In the genomic region with DNA sequence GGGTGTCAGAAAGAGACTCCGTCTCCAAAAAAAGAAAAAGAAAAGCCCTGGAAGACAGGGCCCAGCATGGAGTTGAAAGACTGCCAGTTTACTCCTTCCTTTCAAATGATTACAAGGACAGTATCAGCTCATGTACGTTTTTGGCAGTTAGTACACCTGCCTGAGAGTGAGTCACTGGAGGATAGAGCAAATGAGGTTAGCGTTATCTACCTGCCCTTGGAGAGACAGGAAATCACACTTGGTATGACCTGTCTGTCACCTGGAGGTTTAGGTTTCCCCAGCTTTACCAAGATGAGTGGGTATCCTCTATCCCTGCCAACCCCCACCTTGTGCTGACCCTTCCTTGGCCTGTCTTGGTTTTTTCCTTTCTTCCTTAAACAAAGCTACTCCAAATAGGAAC, we compare ENCODE assay signal across 8 cellular contexts.
DNase-seq lines count a peak whose midpoint lies in the region; ATAC-seq and TF ChIP-seq lines count a peak whose summit lies in the region.

No MANE protein-coding gene starts in this region.

- H3K27me3 ChIP-seq in RWPE2 (ENCODE audit: insufficient read depth, poor library complexity, severe bottlenecking) (no peaks in the 10 kb centered on the region), hepatocyte (no peaks in the 10 kb centered on the region)

- peak; percentile 16 to 39 for DNase-seq in activated CD4-positive, alpha-beta T cell treated with anti-CD3 and anti-CD28 coated beads for 4 hours
- DNase-seq in activated CD4-positive, alpha-beta T cell treated with anti-CD3 and anti-CD28 coated beads, Interleukin-2, amount 50 U/mL, for 1 hour = no peak
- DNase-seq in RWPE2 (ENCODE audit: low spot score) = no peak
- peak; percentile 45 for DNase-seq in hepatocyte (ENCODE audit: low spot score)
- DNase-seq in stimulated activated naive CD8-positive, alpha-beta T cell treated with anti-CD3 and anti-CD28 coated beads, Interleukin-15, Interleukin-2, amounts not matched to agents 100 U/mL and 50 U/mL, for 24 hours = no peak
- no peak for DNase-seq in cerebellar nuclear complex (lab: John Stamatoyannopoulos, UW)
- no peak for DNase-seq in SIG-M5 (lab: John Stamatoyannopoulos, UW)
- no peak for DNase-seq in stimulated activated CD4-positive, alpha-beta T cell treated with anti-CD3 and anti-CD28 coated beads, Interleukin-1b, Interleukin-23, amount 100 ng/mL, for 48 hours

- H3K9me3 ChIP-seq in RWPE2 (ENCODE audit: severe bottlenecking) (no peaks in the 10 kb centered on the region), hepatocyte (ENCODE audit: low read depth) (no peaks in the 10 kb centered on the region)

- H3K4me1 ChIP-seq in RWPE2 (ENCODE audit: insufficient read depth, poor library complexity, severe bottlenecking) (peaks cover 76% of the 10 kb centered on the region), hepatocyte (ENCODE audit: insufficient read depth) (peaks cover 44% of the 10 kb centered on the region)

- H3K4me3 ChIP-seq in RWPE2 (ENCODE audit: severe bottlenecking) (no peak overlapping the region), hepatocyte (no peak overlapping the region)

- no peaks in the 10 kb centered on the region for H3K9me2 ChIP-seq in hepatocyte (replicated peaks; ENCODE audit: insufficient read depth)

- WGBS in hepatocyte (ENCODE audit: low lambda C conversion rate, missing lambda C conversion rate) = 53% methylated on average over 3 of the region's 3 CpGs

- peaks cover 6% of the 10 kb centered on the region for H3K36me3 ChIP-seq in RWPE2 (ENCODE audit: low read depth)
- H3K36me3 ChIP-seq in hepatocyte (replicated peaks; ENCODE audit: insufficient read depth, low read depth) = no peaks in the 10 kb centered on the region

- peaks cover 64% of the 10 kb centered on the region for H3K79me2 ChIP-seq in hepatocyte

- H3K27ac ChIP-seq in RWPE2 (ENCODE audit: poor library complexity, severe bottlenecking) (peak overlapping the region; percentile 91), hepatocyte (peak overlapping the region; percentile 38)

- peak overlapping the region; percentile 14 for H3K4me2 ChIP-seq in hepatocyte

- no peak overlapping the region for H2AFZ ChIP-seq in hepatocyte

- peak; percentile 47 for ATAC-seq in RWPE2 (ENCODE audit: low read depth)
- ATAC-seq in stimulated activated naive CD8-positive, alpha-beta T cell treated with anti-CD3 and anti-CD28 coated beads, Interleukin-15, Interleukin-2, amounts not matched to agents 100 U/mL and 50 U/mL, for 24 hours = peak; percentile 35

- peaks cover 4% of the 10 kb centered on the region for H4K20me1 ChIP-seq in hepatocyte (ENCODE audit: insufficient read depth, poor library complexity, severe bottlenecking)

- no peak for TF ChIP-seq CTCF in RWPE2 (IDR thresholded peaks at IDR 0.05; ENCODE audit: poor library complexity, severe bottlenecking)
- no peak for TF ChIP-seq CTCF in hepatocyte (IDR thresholded peaks at IDR 0.05; ENCODE audit: poor library complexity)

Comparison
In these comparisons a context has a peak if more than half of its experiments do, and no peak if none do; other contexts are left out.
1. DNase-seq: peak in activated CD4-positive, alpha-beta T cell treated with anti-CD3 and anti-CD28 coated beads for 4 hours (2 of 2) and hepatocyte (single experiment); none in activated CD4-positive, alpha-beta T cell treated with anti-CD3 and anti-CD28 coated beads, Interleukin-2, amount 50 U/mL, for 1 hour (single experiment), RWPE2 (single experiment), stimulated activated naive CD8-positive, alpha-beta T cell treated with anti-CD3 and anti-CD28 coated beads, Interleukin-15, Interleukin-2, amounts not matched to agents 100 U/mL and 50 U/mL, for 24 hours (single experiment), cerebellar nuclear complex (0 of 2), SIG-M5 (single experiment) and stimulated activated CD4-positive, alpha-beta T cell treated with anti-CD3 and anti-CD28 coated beads, Interleukin-1b, Interleukin-23, amount 100 ng/mL, for 48 hours (single experiment).